Comparison of ENCODE assay signal across 8 cellular contexts in the genomic region with DNA sequence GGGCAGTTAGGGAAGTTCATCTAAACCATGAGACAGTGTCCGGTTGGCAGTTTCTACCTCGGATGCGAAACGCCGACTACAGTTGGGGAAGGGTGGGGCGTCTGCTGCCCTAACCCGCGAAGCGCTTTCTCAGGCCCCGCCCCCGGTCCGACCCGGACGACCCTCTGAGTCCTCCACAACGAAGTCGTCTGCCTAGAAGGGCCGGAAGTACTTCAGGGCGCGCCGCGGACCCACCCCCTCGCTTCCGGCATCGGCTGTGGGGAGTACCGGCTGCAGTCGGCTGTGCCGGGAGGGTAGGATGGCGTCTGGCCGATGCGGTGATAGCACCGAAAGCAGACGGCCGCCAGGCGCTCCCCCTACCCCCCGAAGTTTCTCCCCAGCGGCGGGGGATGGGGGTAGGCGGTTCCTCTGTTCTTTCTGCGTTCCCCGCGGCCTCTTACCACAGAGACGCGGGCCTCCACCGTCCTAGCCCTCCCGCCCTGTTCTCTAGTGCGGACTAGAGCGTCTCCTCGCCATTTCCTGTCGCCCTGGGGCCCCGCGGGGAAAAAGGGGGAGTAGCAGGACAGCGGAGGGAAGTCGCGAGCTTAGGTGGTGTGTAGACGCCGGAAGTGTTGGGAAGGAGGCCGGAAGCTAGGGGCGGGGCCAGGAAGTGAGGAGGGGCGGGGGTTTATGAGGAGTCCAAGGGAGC. TPM values are rescaled to one million over a fixed set of nuclear protein-coding genes. Genes with fewer than 3 reads are reported as not detected.
A peak's percentile ranks its signal among the peaks of the same experiment; 100 is the strongest.
DNase-seq lines count a peak whose midpoint lies in the region; ATAC-seq and TF ChIP-seq lines count a peak whose summit lies in the region.

A gene (plus strand): TSS at position 241 of the 688 bp plus-strand sequence. CDS start 719 bp downstream, outside the sequence.

- TF ChIP-seq EP300 in Ishikawa (IDR thresholded peaks at IDR 0.05; ENCODE audit: borderline replicate concordance): no peak

- peaks cover 1 to 21% of the 10 kb centered on the region in 2 donors for H3K27me3 Mint-ChIP-seq in CD8-positive, alpha-beta memory T cell
- peaks cover 7% of the 10 kb centered on the region for H3K27me3 Mint-ChIP-seq in nephron (ENCODE audit: low read depth)

- peak within 1 kb of the TSS; percentile 84 to 92 for H3K9ac ChIP-seq in stomach smooth muscle (ENCODE audit: low read length in 2 of 2)

- ATAC-seq in GM21526 (IDR thresholded peaks at IDR 0.05; ENCODE audit: low FRiP score, unreplicated experiment): peak; percentile 59

- no peak for TF ChIP-seq RAD21 in Ishikawa (IDR thresholded peaks at IDR 0.05; ENCODE audit: low read depth)

- H3K36me3 Mint-ChIP-seq in CD8-positive, alpha-beta memory T cell: peaks cover 0 to 28% (median 0%) of the 10 kb centered on the region in 3 donors
- no peaks in the 10 kb centered on the region for H3K36me3 Mint-ChIP-seq in nephron (ENCODE audit: low read depth)

- H3K9me3 Mint-ChIP-seq in CD8-positive, alpha-beta memory T cell: peaks cover 0 to 12% (median 9%) of the 10 kb centered on the region in 5 donors
- no peaks in the 10 kb centered on the region for H3K9me3 Mint-ChIP-seq in nephron

- H3K4me3 ChIP-seq in CD8-positive, alpha-beta memory T cell (ENCODE audit: low read length): peak within 1 kb of the TSS; percentile 85
- peak within 1 kb of the TSS; percentile 92 to 93 for H3K4me3 ChIP-seq in stomach smooth muscle (ENCODE audit: low read length in 2 of 2)

- peak within 1 kb of the TSS; percentile 88 to 99 (median 92) for H3K4me3 Mint-ChIP-seq in CD8-positive, alpha-beta memory T cell
- peak within 1 kb of the TSS; percentile 88 to 98 (median 89) for H3K4me3 Mint-ChIP-seq in nephron

- H3K27ac ChIP-seq in CD8-positive, alpha-beta memory T cell (ENCODE audit: low read depth, low read length): peak within 1 kb of the TSS; percentile 91
- H3K27ac ChIP-seq in stomach smooth muscle (ENCODE audit: low read length): peak within 1 kb of the TSS; percentile 93

- H3K36me3 ChIP-seq in CD8-positive, alpha-beta memory T cell (ENCODE audit: insufficient read depth, low read length): no peaks in the 10 kb centered on the region
- H3K36me3 ChIP-seq in stomach smooth muscle (ENCODE audit: control insufficient read depth in 2 of 2, insufficient read depth in 2 of 2, low read length in 2 of 2): no peaks in the 10 kb centered on the region

- H3K27me3 ChIP-seq in CD8-positive, alpha-beta memory T cell (ENCODE audit: insufficient read depth, low read length, poor library complexity, severe bottlenecking): no peaks in the 10 kb centered on the region
- no peaks in the 10 kb centered on the region for H3K27me3 ChIP-seq in stomach smooth muscle (ENCODE audit: control insufficient read depth in 1 of 2, insufficient read depth in 2 of 2, low read length in 2 of 2)

- peak within 1 kb of the TSS; percentile 91 to 100 (median 100) for H3K27ac Mint-ChIP-seq in CD8-positive, alpha-beta memory T cell
- H3K27ac Mint-ChIP-seq in nephron: peak within 1 kb of the TSS; percentile 84 to 98 (median 96)

- POLR2A ChIA-PET in CD8-positive, alpha-beta memory T cell (lab: Charles Lee): interaction anchor here (0.5 to 4.4 kb wide), 12 partner anchors 12 to 51 kb away, joined by 3 to 101 read pairs (median 11); a partner anchor contains a TSS

- H3K4me1 ChIP-seq in CD8-positive, alpha-beta memory T cell (ENCODE audit: insufficient read depth, low read length): peaks cover 54% of the 10 kb centered on the region
- peaks cover 23% of the 10 kb centered on the region for H3K4me1 ChIP-seq in stomach smooth muscle (ENCODE audit: control insufficient read depth, insufficient read depth, low read length)

- TF ChIP-seq CTCF in nephron (IDR thresholded peaks at IDR 0.05; ENCODE audit: unreplicated experiment in 3 of 3): no peak

- peaks cover 56 to 75% (median 58%) of the 10 kb centered on the region in 3 donors for H3K4me1 Mint-ChIP-seq in CD8-positive, alpha-beta memory T cell
- H3K4me1 Mint-ChIP-seq in nephron: peaks cover 20% of the 10 kb centered on the region

- peak; percentile 95 to 99 (median 98) for DNase-seq in CD8-positive, alpha-beta memory T cell
- DNase-seq in activated T-cell treated with anti-CD3 and anti-CD28 coated beads for 1 hour (ENCODE audit: low read depth): peak; percentile 96
- peak; percentile 100 for DNase-seq in fibroblast of gingiva (ENCODE audit: low read depth)
- DNase-seq in NCI-H748 treated with DMSO at 0.1 percent for 48 hours (lab: John Stamatoyannopoulos, UW): no peak

- H3K9me3 ChIP-seq in CD8-positive, alpha-beta memory T cell (ENCODE audit: low read length): no peaks in the 10 kb centered on the region
- H3K9me3 ChIP-seq in stomach smooth muscle (ENCODE audit: control insufficient read depth in 2 of 2, low read length in 2 of 2): no peaks in the 10 kb centered on the region

- CTCF ChIA-PET in CD8-positive, alpha-beta memory T cell (lab: Charles Lee): interaction anchor here (1.4 to 3.6 kb wide), 7 partner anchors 12 to 41 kb away, joined by 3 to 40 read pairs (median 13); a partner anchor contains a TSS

TF ChIP-seq in Ishikawa, 13 proteins besides CTCF, POLR2A, EP300 and RAD21:
- TF ChIP-seq, protein P1, sequence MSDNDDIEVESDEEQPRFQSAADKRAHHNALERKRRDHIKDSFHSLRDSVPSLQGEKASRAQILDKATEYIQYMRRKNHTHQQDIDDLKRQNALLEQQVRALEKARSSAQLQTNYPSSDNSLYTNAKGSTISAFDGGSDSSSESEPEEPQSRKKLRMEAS (IDR thresholded peaks at IDR 0.05): peak; percentile 70
- TF ChIP-seq NFIC (IDR thresholded peaks at IDR 0.05) (no peak), ZBTB7A (IDR thresholded peaks at IDR 0.05; ENCODE audit: low read depth) (peak; percentile 83), YY1 (IDR thresholded peaks at IDR 0.05; ENCODE audit: low read depth) (peak; percentile 39), TAF1 (IDR thresholded peaks at IDR 0.05; ENCODE audit: low read depth) (peak; percentile 93), TCF12 (IDR thresholded peaks at IDR 0.05; ENCODE audit: low read depth) (peak; percentile 53)

RNA-seq across cellular contexts. Expression of the gene that starts here (rescaled TPM):
- 10 to 100 TPM; 35.2 to 42.7 TPM for total RNA-seq in CD8-positive, alpha-beta memory T cell
- polyA plus RNA-seq in CD8-positive, alpha-beta memory T cell: 2.2 TPM
